Comparison of ENCODE assay signal across 25 cellular contexts in genomic region chr20:47251154-47252020, GRCh38.
"Had no signal": no experiment of that assay in that cellular context is flagged by ENCODE, and none has a peak within 500 bp of the region (broad histone marks: within the 10 kb centered on the region; RNA-seq: fewer than 3 reads in every experiment).

No MANE protein-coding gene starts in this region.

- FAIRE-seq: endothelial cell of umbilical vein, kidney had no signal

- DNase-seq: activated CD4-positive, alpha-beta memory T cell treated with anti-CD3 and anti-CD28 coated beads for 36 hours; activated CD4-positive, alpha-beta T cell treated with anti-CD3 and anti-CD28 coated beads for 48 hours; activated CD8-positive, alpha-beta memory T cell treated with anti-CD3 and anti-CD28 coated beads, Interleukin-2, amount 10 ng/mL, durations not matched to agents 7 days and 5 days; activated gamma-delta T cell; activated naive CD4-positive, alpha-beta T cell treated with anti-CD3 and anti-CD28 coated beads, Interleukin-2, amount 50 U/mL, for 16 hours; activated naive CD8-positive, alpha-beta T cell treated with anti-CD3 and anti-CD28 coated beads, Interleukin-2, amount 50 U/mL, for 24 hours; activated T-cell treated with anti-CD3 and anti-CD28 coated beads for 4 hours; body of pancreas; central memory CD4-positive, alpha-beta T cell; dermis blood vessel endothelial cell; effector CD8-positive, alpha-beta T cell; foreskin melanocyte; kidney; lower lobe of right lung; naive thymus-derived CD8-positive, alpha-beta T cell; stimulated activated CD4-positive, alpha-beta T cell treated with anti-CD3 and anti-CD28 coated beads, Interleukin-4, amount 100 ng/mL, for 1 hour; stimulated activated naive CD8-positive, alpha-beta T cell treated with anti-CD3 and anti-CD28 coated beads, Interleukin-15, Interleukin-2, amounts not matched to agents 100 U/mL and 50 U/mL, for 24 hours; T1000; tibial artery had no signal

- H3K4me3 ChIP-seq: body of pancreas, lower lobe of right lung, neural progenitor cell, tibial artery had no signal

- H3K27me3 ChIP-seq: body of pancreas, neural progenitor cell, tibial artery had no signal

- H3K27me3 Mint-ChIP-seq: activated CD4-positive, alpha-beta memory T cell treated with anti-CD3 and anti-CD28 coated beads for 36 hours; activated CD8-positive, alpha-beta memory T cell treated with anti-CD3 and anti-CD28 coated beads, Interleukin-2, amount 10 ng/mL, durations not matched to agents 7 days and 5 days; activated naive CD8-positive, alpha-beta T cell treated with anti-CD3 and anti-CD28 coated beads, Interleukin-2, amount 50 U/mL, for 24 hours; naive thymus-derived CD8-positive, alpha-beta T cell had no signal

- H2AFZ ChIP-seq: neural progenitor cell had no signal

- H3K4me1 Mint-ChIP-seq: activated CD8-positive, alpha-beta memory T cell treated with anti-CD3 and anti-CD28 coated beads, Interleukin-2, amount 10 ng/mL, durations not matched to agents 7 days and 5 days; activated naive CD8-positive, alpha-beta T cell treated with anti-CD3 and anti-CD28 coated beads, Interleukin-2, amount 50 U/mL, for 24 hours; neural progenitor cell had no signal

- ATAC-seq: activated CD8-positive, alpha-beta memory T cell treated with anti-CD3 and anti-CD28 coated beads, Interleukin-2, amount 10 ng/mL, durations not matched to agents 7 days and 5 days; activated naive CD8-positive, alpha-beta T cell treated with anti-CD3 and anti-CD28 coated beads, Interleukin-2, amount 50 U/mL, for 24 hours; body of pancreas; esophagus mucosa; left lobe of liver; lower lobe of right lung; naive thymus-derived CD8-positive, alpha-beta T cell; sciatic nerve; stimulated activated naive CD8-positive, alpha-beta T cell treated with anti-CD3 and anti-CD28 coated beads, Interleukin-15, Interleukin-2, amounts not matched to agents 100 U/mL and 50 U/mL, for 24 hours had no signal

- H3K27ac ChIP-seq: body of pancreas, lower lobe of right lung, neural progenitor cell, tibial artery had no signal

- H3K4me1 ChIP-seq: neural progenitor cell had no signal

- H3K27ac Mint-ChIP-seq: activated CD4-positive, alpha-beta memory T cell treated with anti-CD3 and anti-CD28 coated beads for 36 hours; activated CD8-positive, alpha-beta memory T cell treated with anti-CD3 and anti-CD28 coated beads, Interleukin-2, amount 10 ng/mL, durations not matched to agents 7 days and 5 days; activated naive CD8-positive, alpha-beta T cell treated with anti-CD3 and anti-CD28 coated beads, Interleukin-2, amount 50 U/mL, for 24 hours; neural progenitor cell; T-helper 1 cell treated with Interleukin-12 subunit alpha and Interleukin-12 subunit beta and Interleukin-4 antibody, amounts not matched to agents 30 μg/mL and 1 μg/mL, for 36 hours had no signal

- H3K9me3 Mint-ChIP-seq: activated CD4-positive, alpha-beta memory T cell treated with anti-CD3 and anti-CD28 coated beads for 36 hours; activated naive CD8-positive, alpha-beta T cell treated with anti-CD3 and anti-CD28 coated beads, Interleukin-2, amount 50 U/mL, for 24 hours; naive thymus-derived CD8-positive, alpha-beta T cell; neural progenitor cell; T-helper 1 cell treated with Interleukin-12 subunit alpha and Interleukin-12 subunit beta and Interleukin-4 antibody, amounts not matched to agents 30 μg/mL and 1 μg/mL, for 36 hours had no signal

- H3K4me2 ChIP-seq: neural progenitor cell had no signal

- H3K4me3 Mint-ChIP-seq: activated CD4-positive, alpha-beta memory T cell treated with anti-CD3 and anti-CD28 coated beads for 36 hours; activated CD8-positive, alpha-beta memory T cell treated with anti-CD3 and anti-CD28 coated beads, Interleukin-2, amount 10 ng/mL, durations not matched to agents 7 days and 5 days; activated naive CD8-positive, alpha-beta T cell treated with anti-CD3 and anti-CD28 coated beads, Interleukin-2, amount 50 U/mL, for 24 hours; naive thymus-derived CD8-positive, alpha-beta T cell; neural progenitor cell; T-helper 1 cell treated with Interleukin-12 subunit alpha and Interleukin-12 subunit beta and Interleukin-4 antibody, amounts not matched to agents 30 μg/mL and 1 μg/mL, for 36 hours had no signal

- H3K9me3 ChIP-seq: body of pancreas, lower lobe of right lung, tibial artery had no signal

- H3K9ac ChIP-seq: neural progenitor cell had no signal
